Comparison of ENCODE assay signal across 8 cellular contexts in genomic region chr1:151175910-151176309, GRCh38. TPM values are rescaled to one million over a fixed set of nuclear protein-coding genes. Genes with fewer than 3 reads are reported as not detected.
DNase-seq lines count a peak whose midpoint lies in the region; ATAC-seq and TF ChIP-seq lines count a peak whose summit lies in the region.

Gene TMOD4 (minus strand): TSS chr1:151175981. CDS start chr1:151174875, 1,106 bp downstream.

- TF ChIP-seq POLR2A in IMR-90 (IDR thresholded peaks at IDR 0.05; ENCODE audit: low read depth, low read length) (no peak), uterus (IDR thresholded peaks at IDR 0.05) (no peak)

- no peak within 1 kb of the TSS for H3K4me3 Mint-ChIP-seq in CD14-positive monocyte

- BruUV-seq in IMR-90 (replicated peaks; lab: Mats Ljungman, UMichigan), result no TSS peak

- H4K5ac ChIP-seq in IMR-90 (ENCODE audit: low read depth, low read length), result no peak within 1 kb of the TSS; the same call in 1 of the 2 replicates

- no peak within 1 kb of the TSS for H3K4ac ChIP-seq in IMR-90 (ENCODE audit: low read depth, low read length)

- no peak within 1 kb of the TSS for H2AFZ ChIP-seq in IMR-90 (replicated peaks; ENCODE audit: low read length, poor library complexity)

- H3K14ac ChIP-seq in IMR-90 (replicated peaks; ENCODE audit: low read depth, low read length), result no peak within 1 kb of the TSS

- no peaks in the 10 kb centered on the region for H3K9me3 ChIP-seq in IMR-90 (ENCODE audit: control insufficient read depth, insufficient read depth, low read length)
- H3K9me3 ChIP-seq in lower lobe of right lung, result no peaks in the 10 kb centered on the region
- H3K9me3 ChIP-seq in uterus, result no peaks in the 10 kb centered on the region

- H3K18ac ChIP-seq in IMR-90 (ENCODE audit: low read depth, low read length), result no peak within 1 kb of the TSS

- H4K20me1 ChIP-seq in IMR-90 (ENCODE audit: insufficient read depth, low read length), result no peaks in the 10 kb centered on the region

- H3K36me3 ChIP-seq in IMR-90 (ENCODE audit: control insufficient read depth, insufficient read depth, low read length) (peaks cover 46% of the 10 kb centered on the region), lower lobe of right lung (peaks cover 73% of the 10 kb centered on the region), uterus (no peaks in the 10 kb centered on the region)

- no peak within 1 kb of the TSS for H2BK120ac ChIP-seq in IMR-90 (ENCODE audit: low read depth, low read length)

- H4K91ac ChIP-seq in IMR-90 (ENCODE audit: insufficient read depth, low read depth, low read length), result no peak within 1 kb of the TSS

- peak; percentile 27; the same call in 1 of the 2 replicates for TF ChIP-seq RAD21 in IMR-90 (IDR thresholded peaks at IDR 0.05; ENCODE audit: low read length)

- H3K9me1 ChIP-seq in IMR-90 (ENCODE audit: insufficient read depth, low read length), result peaks cover 3% of the 10 kb centered on the region; the same call in 1 of the 2 replicates

- DNase-seq in CD14-positive monocyte (ENCODE audit: low spot score) (no peak), IMR-90 (peak; percentile 28), astrocyte of the cerebellum (ENCODE audit: low read depth) (no peak), lower lobe of right lung (no peak), NK-92 (lab: John Stamatoyannopoulos, UW; ENCODE audit: unreplicated experiment) (no peak), uterus (no peak)
- no peak for DNase-seq in activated CD4-positive, CD25-positive, alpha-beta regulatory T cell (lab: John Stamatoyannopoulos, UW)

- peaks cover 7% of the 10 kb centered on the region for H3K4me1 Mint-ChIP-seq in CD14-positive monocyte

- H3K23ac ChIP-seq in IMR-90 (ENCODE audit: low read depth, low read length), result no peak within 1 kb of the TSS

- no peak within 1 kb of the TSS for H2AK5ac ChIP-seq in IMR-90 (ENCODE audit: low read depth, low read length)

- WGBS in IMR-90 (ENCODE audit: extremely low coverage in 2 of 2, insufficient read length in 1 of 2), 2 experiments, result no CpG with 5 or more reads among the region's 3 CpGs

- no peaks in the 10 kb centered on the region; a peak in 1 of 4 replicates for H3K79me1 ChIP-seq in IMR-90 (ENCODE audit: low read depth in 1 of 2, low read length in 2 of 2)

- H2BK15ac ChIP-seq in IMR-90 (ENCODE audit: low read depth, low read length), result no peak within 1 kb of the TSS

- POLR2A ChIA-PET in IMR-90 (lab: Charles Lee; ENCODE audit: unreplicated experiment), result no interaction called here

- H2BK20ac ChIP-seq in IMR-90 (ENCODE audit: low read depth, low read length), result no peak within 1 kb of the TSS

- TF ChIP-seq CTCF in CD14-positive monocyte (IDR thresholded peaks at IDR 0.05) (peak; percentile 73), IMR-90 (conservative IDR thresholded peaks at IDR 0.05; ENCODE audit: low read depth, low read length) (peak; percentile 46), astrocyte of the cerebellum (IDR thresholded peaks at IDR 0.05; ENCODE audit: low read depth, low read length, missing control alignments) (peak; percentile 76), lower lobe of right lung (IDR thresholded peaks at IDR 0.05) (peak; percentile 39), uterus (IDR thresholded peaks at IDR 0.05) (no peak)

- H3K9me3 Mint-ChIP-seq in CD14-positive monocyte, result peaks cover 0 to 2% (median 0%) of the 10 kb centered on the region in 7 donors

- ATAC-seq in IMR-90 (ENCODE audit: low read depth), result peak; percentile 88
- ATAC-seq in lower lobe of right lung, result peak; percentile 29 to 56
- no peak for ATAC-seq in HG03432 (IDR thresholded peaks at IDR 0.05; ENCODE audit: unreplicated experiment)

- in situ Hi-C loops in IMR-90 (cut with MboI; ENCODE audit: low sequenced_read_pairs), result no loop called here
- in situ Hi-C loops in astrocyte of the cerebellum (cut with HindIII; ENCODE audit: low sequenced_read_pairs), result no loop called here

- H3K27ac ChIP-seq in IMR-90 (ENCODE audit: insufficient read depth, low read length) (no peak within 1 kb of the TSS), lower lobe of right lung (no peak within 1 kb of the TSS), uterus (no peak within 1 kb of the TSS)

- no peak within 1 kb of the TSS for H3K9ac ChIP-seq in IMR-90 (ENCODE audit: low read depth, low read length)

- H3K4me3 ChIP-seq in IMR-90 (ENCODE audit: insufficient read depth, low read depth, low read length) (no peak within 1 kb of the TSS), astrocyte of the cerebellum (ENCODE audit: low read depth, low read length) (no peak within 1 kb of the TSS), lower lobe of right lung (no peak within 1 kb of the TSS), uterus (no peak within 1 kb of the TSS)

- H3K56ac ChIP-seq in IMR-90 (ENCODE audit: extremely low read depth, insufficient read depth, low read length), result no peak within 1 kb of the TSS

- H2BK5ac ChIP-seq in IMR-90 (ENCODE audit: low read depth, low read length, poor library complexity, severe bottlenecking), result no peak within 1 kb of the TSS

- dilution Hi-C loops in IMR-90 (cut with HindIII; ENCODE audit: low sequenced_read_pairs, unreplicated experiment), result no loop called here

- peak within 1 kb of the TSS; percentile 58 for H2AK9ac ChIP-seq in IMR-90 (replicated peaks; ENCODE audit: low read depth, low read length, poor library complexity)

- CTCF ChIA-PET in IMR-90 (lab: Yijun Ruan, JAX), result interaction anchor here (1.0 kb wide), 1 partner anchor 14 kb away, joined by 3 read pairs; no protein-coding TSS in a partner anchor

- H3K27me3 ChIP-seq in IMR-90 (ENCODE audit: control insufficient read depth, insufficient read depth, low read length), result no peaks in the 10 kb centered on the region
- H3K27me3 ChIP-seq in lower lobe of right lung (ENCODE audit: low read depth), result no peaks in the 10 kb centered on the region
- no peaks in the 10 kb centered on the region for H3K27me3 ChIP-seq in uterus

- no peak within 1 kb of the TSS; a peak in 1 of 4 replicates for H4K8ac ChIP-seq in IMR-90 (ENCODE audit: low read depth in 2 of 2, low read length in 2 of 2)

- H3K27me3 Mint-ChIP-seq in CD14-positive monocyte (ENCODE audit: low read depth in 3 of 3), result no peaks in the 10 kb centered on the region

- H3K27ac Mint-ChIP-seq in CD14-positive monocyte, result peak within 1 kb of the TSS in 6 of 7 donors; percentile 28 to 76 (median 64)

- intact Hi-C loops in CD14-positive monocyte (cut with micrococcal nuclease), result no loop called here
- intact Hi-C loops in IMR-90 (cut with micrococcal nuclease), result no loop called here
- intact Hi-C loops in lower lobe of right lung (cut with DNase I), result no loop called here
- intact Hi-C loops in uterus (cut with DNase I; ENCODE audit: low total_unique reads), result no loop called here

- H3K4me2 ChIP-seq in IMR-90 (ENCODE audit: low read depth, low read length), result no peak within 1 kb of the TSS

- H3K4me1 ChIP-seq in IMR-90 (ENCODE audit: control insufficient read depth, insufficient read depth, low read length) (peaks cover 2% of the 10 kb centered on the region; the same call in 1 of the 2 replicates), lower lobe of right lung (no peaks in the 10 kb centered on the region), uterus (no peaks in the 10 kb centered on the region)

- H3K36me3 Mint-ChIP-seq in CD14-positive monocyte, result peaks cover 70 to 89% of the 10 kb centered on the region in 2 donors

TF ChIP-seq in IMR-90, 13 proteins besides CTCF, POLR2A, EP300 and RAD21:
- TF ChIP-seq USF2 (IDR thresholded peaks at IDR 0.05; ENCODE audit: low read depth, low read length) (no peak), SMC3 (IDR thresholded peaks at IDR 0.05; ENCODE audit: low read depth, low read length) (peak; percentile 32)

RNA-seq across cellular contexts. Expression of gene TMOD4, which starts in this region (rescaled TPM):
- polyA plus RNA-seq in CD14-positive monocyte, result not detected
- not detected in 2 replicates for total RNA-seq in IMR-90 (2012; rRNA removed)
- polyA plus RNA-seq in IMR-90 (2012; rRNA removed), result 0.22 and 0.27 TPM in 2 replicates
- 0.12 and 0.36 TPM in 2 replicates for polyA plus RNA-seq in IMR-90 (2012; cell fraction: cytosol; rRNA removed)
- 0.63 and 0.87 TPM in 2 replicates for polyA plus RNA-seq in IMR-90 (2012; cell fraction: nucleus; rRNA removed; ENCODE audit: low replicate concordance)
- 2.1 TPM for total RNA-seq in lower lobe of right lung
- under 1 TPM in 1 of 4 donors, not detected in 3; 0.26 TPM for total RNA-seq in uterus

Comparison
In these comparisons a context has a peak if more than half of its experiments do, and no peak if none do; other contexts are left out.
1. Peak in DNase-seq and ATAC-seq in IMR-90; RNA of the gene not detected or under 1 TPM.
2. CTCF ChIP-seq: peak in CD14-positive monocyte (single experiment), IMR-90 (single experiment), astrocyte of the cerebellum (single experiment) and lower lobe of right lung (single experiment); none in uterus (0 of 4).